11 cellular contexts compared by ENCODE assay signal in the genomic region with DNA sequence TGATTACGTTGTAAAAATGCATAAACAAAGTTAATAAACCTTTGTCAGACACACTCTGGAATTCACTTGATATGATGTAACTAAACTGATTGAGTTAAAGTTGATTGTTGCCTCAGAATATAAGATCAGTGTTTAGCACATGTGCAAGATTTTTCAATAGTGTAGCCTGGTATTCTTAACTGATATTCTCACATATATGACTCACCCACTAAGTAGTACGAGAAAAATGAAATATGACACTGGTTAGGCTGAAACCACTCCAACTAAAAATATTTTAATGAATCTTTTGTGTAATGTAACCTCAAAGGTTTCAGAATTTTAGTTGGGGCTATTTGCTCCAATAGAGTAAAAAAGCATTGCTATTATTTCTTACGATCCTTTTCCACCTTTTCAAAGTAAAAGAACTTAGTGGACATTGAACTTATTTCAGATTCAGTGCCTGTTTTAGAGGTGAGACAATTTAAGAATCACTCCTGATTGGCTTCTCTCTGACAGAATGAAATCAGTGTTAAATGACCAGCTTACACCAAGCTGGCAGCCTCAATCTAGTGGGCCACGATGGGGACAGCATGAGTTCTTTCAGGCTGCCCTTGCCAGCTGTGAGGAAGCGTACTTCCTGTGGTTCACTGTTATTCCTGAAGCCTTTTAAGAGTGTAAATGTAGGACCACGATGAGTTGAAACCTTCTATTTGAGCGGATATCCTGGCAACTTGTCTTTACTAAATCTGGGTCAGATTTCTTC.
A peak's percentile ranks its signal among the peaks of the same experiment; 100 is the strongest.
DNase-seq lines count a peak whose midpoint lies in the region; ATAC-seq and TF ChIP-seq lines count a peak whose summit lies in the region.
"Had no signal": no experiment of that assay in that cellular context is flagged by ENCODE, and none has a peak within 500 bp of the region (broad histone marks: within the 10 kb centered on the region; RNA-seq: fewer than 3 reads in every experiment).

No MANE protein-coding gene starts in this region.

- POLR2A ChIA-PET in IMR-90 (lab: Charles Lee; ENCODE audit: unreplicated experiment), result no interaction called here

- peak overlapping the region; percentile 94 for H3K23ac ChIP-seq in IMR-90 (ENCODE audit: low read depth, low read length)

- no peaks in the 10 kb centered on the region for H3K27me3 ChIP-seq in IMR-90 (ENCODE audit: control insufficient read depth, insufficient read depth, low read length)
- H3K27me3 ChIP-seq: upper lobe of right lung had no signal

- TF ChIP-seq CTCF in IMR-90 (conservative IDR thresholded peaks at IDR 0.05; ENCODE audit: low read depth, low read length) (no peak), coronary artery (IDR thresholded peaks at IDR 0.05) (no peak)

- WGBS in IMR-90 (ENCODE audit: extremely low coverage in 2 of 2, insufficient read length in 1 of 2), 2 experiments, result no CpG with 5 or more reads among the region's 7 CpGs

- H2BK15ac ChIP-seq in IMR-90 (ENCODE audit: low read depth, low read length), result peak overlapping the region; percentile 71; the same call in 1 of the 3 replicates

- no peaks in the 10 kb centered on the region for H3K9me3 ChIP-seq in IMR-90 (ENCODE audit: control insufficient read depth, insufficient read depth, low read length)
- H3K9me3 ChIP-seq: upper lobe of right lung had no signal

- H3K4me3 ChIP-seq in IMR-90 (ENCODE audit: insufficient read depth, low read depth, low read length), result no peak overlapping the region
- H3K4me3 ChIP-seq in coronary artery, result no peak overlapping the region
- H3K4me3 ChIP-seq: upper lobe of right lung had no signal

- dilution Hi-C loops in IMR-90 (cut with HindIII; ENCODE audit: low sequenced_read_pairs, unreplicated experiment), result no loop called here

- TF ChIP-seq POLR2A in IMR-90 (IDR thresholded peaks at IDR 0.05; ENCODE audit: low read depth, low read length), result no peak

- peak overlapping the region; percentile 36 to 98 for H4K8ac ChIP-seq in IMR-90 (ENCODE audit: low read depth in 2 of 2, low read length in 2 of 2)

- H3K36me3 ChIP-seq in IMR-90 (ENCODE audit: control insufficient read depth, insufficient read depth, low read length), result no peaks in the 10 kb centered on the region
- H3K36me3 ChIP-seq: upper lobe of right lung had no signal

- CTCF ChIA-PET in IMR-90 (lab: Yijun Ruan, JAX), result no interaction called here

- H3K18ac ChIP-seq in IMR-90 (ENCODE audit: low read depth, low read length), result peak overlapping the region; percentile 99

- H2AK9ac ChIP-seq in IMR-90 (replicated peaks; ENCODE audit: low read depth, low read length, poor library complexity), result no peak overlapping the region

- BruUV-seq in IMR-90 (replicated peaks; lab: Mats Ljungman, UMichigan), result no TSS peak

- peak; percentile 74 for ATAC-seq in IMR-90 (ENCODE audit: low read depth)
- ATAC-seq: upper lobe of right lung had no signal

- peak overlapping the region; percentile 97 for H2BK20ac ChIP-seq in IMR-90 (ENCODE audit: low read depth, low read length)

- H3K27ac ChIP-seq in IMR-90 (ENCODE audit: insufficient read depth, low read length) (peak overlapping the region; percentile 95), coronary artery (no peak overlapping the region)
- H3K27ac ChIP-seq: upper lobe of right lung had no signal

- TF ChIP-seq RAD21 in IMR-90 (IDR thresholded peaks at IDR 0.05; ENCODE audit: low read length), result no peak

- H3K9ac ChIP-seq in IMR-90 (ENCODE audit: low read depth, low read length), result peak overlapping the region; percentile 3; the same call in 1 of the 2 replicates

- peak overlapping the region; percentile 97 for H2BK120ac ChIP-seq in IMR-90 (ENCODE audit: low read depth, low read length)

- H4K20me1 ChIP-seq in IMR-90 (ENCODE audit: insufficient read depth, low read length), result no peaks in the 10 kb centered on the region

- H3K14ac ChIP-seq in IMR-90 (replicated peaks; ENCODE audit: low read depth, low read length), result peak overlapping the region; percentile 91

- H3K4me1 ChIP-seq in IMR-90 (ENCODE audit: control insufficient read depth, insufficient read depth, low read length), result peaks cover 4% of the 10 kb centered on the region
- H3K4me1 ChIP-seq: upper lobe of right lung had no signal

- H2AFZ ChIP-seq in IMR-90 (replicated peaks; ENCODE audit: low read length, poor library complexity), result peak overlapping the region; percentile 77

- peak overlapping the region; percentile 100 for H2BK5ac ChIP-seq in IMR-90 (ENCODE audit: low read depth, low read length, poor library complexity, severe bottlenecking)

- intact Hi-C loops in IMR-90 (cut with micrococcal nuclease), result loop anchor here (5.0 to 10.0 kb wide), 2 partner anchors 73 to 159 kb away; no protein-coding TSS in a partner anchor

- H4K5ac ChIP-seq in IMR-90 (ENCODE audit: low read depth, low read length), result peak overlapping the region; percentile 97

- H2AK5ac ChIP-seq in IMR-90 (ENCODE audit: low read depth, low read length), result peak overlapping the region; percentile 92

- 0 out of 2 replicates have a peak, but pooled peaks cover 2% of the 10 kb centered on the region for H3K9me1 ChIP-seq in IMR-90 (ENCODE audit: insufficient read depth, low read length)

- in situ Hi-C loops in IMR-90 (cut with MboI; ENCODE audit: low sequenced_read_pairs), result no loop called here

- peak overlapping the region; percentile 98 for H3K4ac ChIP-seq in IMR-90 (ENCODE audit: low read depth, low read length)

- peak overlapping the region; percentile 95 for H4K91ac ChIP-seq in IMR-90 (ENCODE audit: insufficient read depth, low read depth, low read length)

- peak; percentile 34 for DNase-seq in DMS53 (lab: John Stamatoyannopoulos, UW)
- DNase-seq in IMR-90, result peak; percentile 77
- DNase-seq in amniotic epithelial cell (ENCODE audit: low read depth), result peak; percentile 85
- peak; percentile 20 for DNase-seq in iPS-NIHi11 (ENCODE audit: low spot score)
- DNase-seq in coronary artery (ENCODE audit: low spot score), result no peak
- no peak for DNase-seq in NCI-H1092 treated with DMSO at 0.1 percent for 48 hours (lab: John Stamatoyannopoulos, UW)
- no peak for DNase-seq in NCI-H82 treated with DMSO at 0.1 percent for 48 hours (lab: John Stamatoyannopoulos, UW; ENCODE audit: unreplicated experiment)
- DNase-seq in activated T-cell treated with anti-CD3 and anti-CD28 coated beads for 4 hours, result no peak
- DNase-seq: effector CD4-positive, alpha-beta T cell; NCI-H510A treated with DMSO at 0.1 percent for 48 hours; upper lobe of right lung had no signal

- H3K56ac ChIP-seq in IMR-90 (ENCODE audit: extremely low read depth, insufficient read depth, low read length), result peak overlapping the region; percentile 81

- peak overlapping the region; percentile 79; the same call in 1 of the 2 replicates for H3K4me2 ChIP-seq in IMR-90 (ENCODE audit: low read depth, low read length)

- H3K79me1 ChIP-seq in IMR-90 (ENCODE audit: low read depth in 1 of 2, low read length in 2 of 2), result no peaks in the 10 kb centered on the region

TF ChIP-seq in IMR-90, 13 proteins besides CTCF, POLR2A, EP300 and RAD21:
- TF ChIP-seq FOS (IDR thresholded peaks at IDR 0.05; ENCODE audit: low read depth, low read length), result peak; percentile 70
- no peak for TF ChIP-seq MXI1 (IDR thresholded peaks at IDR 0.05; ENCODE audit: borderline replicate concordance, low read depth, low read length)
- peak; percentile 65; the same call in 1 of the 2 replicates for TF ChIP-seq CEBPB (IDR thresholded peaks at IDR 0.05; ENCODE audit: low read depth, low read length)
- TF ChIP-seq MAFK (IDR thresholded peaks at IDR 0.05; ENCODE audit: low read depth, low read length), result no peak
- peak; percentile 10; the same call in 1 of the 2 replicates for TF ChIP-seq BHLHE40 (IDR thresholded peaks at IDR 0.05; ENCODE audit: low read depth, low read length)

Comparison
In these comparisons a context has a peak if more than half of its experiments do, and no peak if none do; other contexts are left out.
1. DNase-seq: peak in DMS53 (single experiment), IMR-90 (single experiment), amniotic epithelial cell (single experiment) and iPS-NIHi11 (single experiment); none in coronary artery (single experiment), NCI-H1092 treated with DMSO at 0.1 percent for 48 hours (single experiment), NCI-H82 treated with DMSO at 0.1 percent for 48 hours (single experiment) and activated T-cell treated with anti-CD3 and anti-CD28 coated beads for 4 hours (single experiment).